Comparison of ENCODE assay signal across 8 cellular contexts in genomic region chr3:156680243-156680930, GRCh38. TPM values are rescaled to one million over a fixed set of nuclear protein-coding genes. Genes with fewer than 3 reads are reported as not detected.
A peak's percentile ranks its signal among the peaks of the same experiment; 100 is the strongest.
DNase-seq lines count a peak whose midpoint lies in the region; ATAC-seq and TF ChIP-seq lines count a peak whose summit lies in the region.

No MANE protein-coding gene starts in this region.

- H3K27me3 Mint-ChIP-seq in activated T-cell treated with anti-CD3 and anti-CD28 coated beads, Interleukin-2, amount 50 U/mL, for 72 hours (ENCODE audit: low read depth) = no peaks in the 10 kb centered on the region
- H3K27me3 Mint-ChIP-seq in stimulated activated naive B cell treated with anti-CD40 and anti-IgM and Interleukin-4, amounts not matched to agents 10 μg/mL and 1 μg/mL and 100 μg/mL, for 72 hours = no peaks in the 10 kb centered on the region

- H3K9me3 ChIP-seq in WERI-Rb-1 (ENCODE audit: severe bottlenecking) (no peaks in the 10 kb centered on the region), right cardiac atrium (ENCODE audit: control insufficient read depth, low read length) (no peaks in the 10 kb centered on the region), upper lobe of left lung (no peaks in the 10 kb centered on the region)

- peaks cover 80% of the 10 kb centered on the region for H3K4me1 Mint-ChIP-seq in activated T-cell treated with anti-CD3 and anti-CD28 coated beads, Interleukin-2, amount 50 U/mL, for 72 hours (ENCODE audit: low read depth)
- peaks cover 31 to 57% of the 10 kb centered on the region in 2 donors for H3K4me1 Mint-ChIP-seq in stimulated activated naive B cell treated with anti-CD40 and anti-IgM and Interleukin-4, amounts not matched to agents 10 μg/mL and 1 μg/mL and 100 μg/mL, for 72 hours

- H3K36me3 Mint-ChIP-seq in activated T-cell treated with anti-CD3 and anti-CD28 coated beads, Interleukin-2, amount 50 U/mL, for 72 hours (ENCODE audit: insufficient read depth in 2 of 2) = peaks cover 22 to 42% of the 10 kb centered on the region in 2 donors
- H3K36me3 Mint-ChIP-seq in stimulated activated naive B cell treated with anti-CD40 and anti-IgM and Interleukin-4, amounts not matched to agents 10 μg/mL and 1 μg/mL and 100 μg/mL, for 72 hours = peaks cover 41 to 42% of the 10 kb centered on the region in 2 donors

- H3K4me1 ChIP-seq in right cardiac atrium (ENCODE audit: control insufficient read depth, insufficient read depth, low read length) = peaks cover 10% of the 10 kb centered on the region
- peaks cover 40 to 72% (median 63%) of the 10 kb centered on the region in 4 donors for H3K4me1 ChIP-seq in upper lobe of left lung

- no peaks in the 10 kb centered on the region for H3K9me3 Mint-ChIP-seq in activated T-cell treated with anti-CD3 and anti-CD28 coated beads, Interleukin-2, amount 50 U/mL, for 72 hours
- H3K9me3 Mint-ChIP-seq in stimulated activated naive B cell treated with anti-CD40 and anti-IgM and Interleukin-4, amounts not matched to agents 10 μg/mL and 1 μg/mL and 100 μg/mL, for 72 hours = no peaks in the 10 kb centered on the region

- no peak for ATAC-seq in activated T-cell treated with anti-CD3 and anti-CD28 coated beads, Interleukin-2, amount 50 U/mL, for 72 hours (replicated peaks in 1 of 2)
- ATAC-seq in right cardiac atrium (peak in 1 of 2 donors; percentile 2), upper lobe of left lung (ENCODE audit: low FRiP score in 2 of 2) (peak; percentile 5), GM19467 (IDR thresholded peaks at IDR 0.05; ENCODE audit: unreplicated experiment) (no peak)
- no peak for ATAC-seq in stimulated activated naive B cell treated with anti-CD40 and anti-IgM and Interleukin-4, amounts not matched to agents 10 μg/mL and 1 μg/mL and 100 μg/mL, for 72 hours (replicated peaks)

- H3K36me3 ChIP-seq in WERI-Rb-1 (peaks cover 23% of the 10 kb centered on the region), upper lobe of left lung (peaks cover 0 to 28% (median 9%) of the 10 kb centered on the region in 4 donors)

- peak overlapping the region; percentile 57 for H3K27ac ChIP-seq in WERI-Rb-1
- peak overlapping the region; percentile 23 for H3K27ac ChIP-seq in right cardiac atrium (ENCODE audit: low read length)
- peak overlapping the region in 2 of 4 donors; percentile 51 to 53 for H3K27ac ChIP-seq in upper lobe of left lung

- H3K27ac Mint-ChIP-seq in activated T-cell treated with anti-CD3 and anti-CD28 coated beads, Interleukin-2, amount 50 U/mL, for 72 hours = no peak overlapping the region
- H3K27ac Mint-ChIP-seq in stimulated activated naive B cell treated with anti-CD40 and anti-IgM and Interleukin-4, amounts not matched to agents 10 μg/mL and 1 μg/mL and 100 μg/mL, for 72 hours = no peak overlapping the region

- H3K4me3 ChIP-seq in WERI-Rb-1 (ENCODE audit: low read depth, low read length) (peak overlapping the region; percentile 18; the same call in 1 of the 2 replicates), right cardiac atrium (ENCODE audit: low read length) (no peak overlapping the region), upper lobe of left lung (peak overlapping the region in 1 of 4 donors; percentile 17)

- no peak for TF ChIP-seq POLR2A in upper lobe of left lung (IDR thresholded peaks at IDR 0.05)

- H3K27me3 ChIP-seq in WERI-Rb-1 (ENCODE audit: insufficient read depth, low read depth, severe bottlenecking) (no peaks in the 10 kb centered on the region), right cardiac atrium (ENCODE audit: control insufficient read depth, insufficient read depth) (no peaks in the 10 kb centered on the region), upper lobe of left lung (no peaks in the 10 kb centered on the region)

- no peak for TF ChIP-seq EP300 in upper lobe of left lung (IDR thresholded peaks at IDR 0.05)

- 77% methylated on average over 2 of the region's 2 CpGs for WGBS in right cardiac atrium
- 70 to 79% methylated on average over 2 of the region's 2 CpGs for WGBS in upper lobe of left lung, 2 donors

- DNase-seq in activated T-cell treated with anti-CD3 and anti-CD28 coated beads, Interleukin-2, amount 50 U/mL, for 72 hours = no peak
- no peak for DNase-seq in activated T-cell treated with anti-CD3 and anti-CD28 coated beads, Interleukin-2, amount 50 U/mL, for 1 hour
- peak; percentile 31 for DNase-seq in WERI-Rb-1
- no peak for DNase-seq in right cardiac atrium
- no peak for DNase-seq in upper lobe of left lung
- no peak for DNase-seq in stimulated activated naive B cell treated with anti-CD40 and anti-IgM and Interleukin-4, amounts not matched to agents 10 μg/mL and 1 μg/mL and 100 μg/mL, for 72 hours
- DNase-seq in SKM-1 treated with dmso at 0.1 percent for 144 hours (lab: John Stamatoyannopoulos, UW; ENCODE audit: unreplicated experiment) = no peak

- intact Hi-C loops in right cardiac atrium (cut with DNase I) = loop anchor here in 3 of 4 donors (2.0 to 10.0 kb wide), 3 partner anchors 134 to 456 kb away; no protein-coding TSS in a partner anchor

- H3K4me3 Mint-ChIP-seq in activated T-cell treated with anti-CD3 and anti-CD28 coated beads, Interleukin-2, amount 50 U/mL, for 72 hours = peak overlapping the region; percentile 37 to 66
- H3K4me3 Mint-ChIP-seq in stimulated activated naive B cell treated with anti-CD40 and anti-IgM and Interleukin-4, amounts not matched to agents 10 μg/mL and 1 μg/mL and 100 μg/mL, for 72 hours = no peak overlapping the region

- no peak for TF ChIP-seq CTCF in WERI-Rb-1 (IDR thresholded peaks at IDR 0.05; ENCODE audit: low read depth, low read length)
- no peak for TF ChIP-seq CTCF in upper lobe of left lung (IDR thresholded peaks at IDR 0.05)

RNA-seq across cellular contexts. Expression of gene TIPARP, which starts 6.0 kb away (rescaled TPM):
- total RNA-seq in activated T-cell treated with anti-CD3 and anti-CD28 coated beads, Interleukin-2, amount 50 U/mL, for 72 hours = 10 to 100 TPM; 21.3 to 21.6 TPM
- total RNA-seq in right cardiac atrium (10 to 100 TPM; 32.8 to 51.3 (median 41.2) TPM), upper lobe of left lung (10 to 100 TPM; 21.5 to 84.7 (median 50.6) TPM)
- polyA plus RNA-seq in right cardiac atrium = 24.3 TPM

Comparison
In these comparisons a context has a peak if more than half of its experiments do, and no peak if none do; other contexts are left out.
1. ATAC-seq: peak in upper lobe of left lung (2 of 2); none in activated T-cell treated with anti-CD3 and anti-CD28 coated beads, Interleukin-2, amount 50 U/mL, for 72 hours (0 of 2), stimulated activated naive B cell treated with anti-CD40 and anti-IgM and Interleukin-4, amounts not matched to agents 10 μg/mL and 1 μg/mL and 100 μg/mL, for 72 hours (0 of 2) and GM19467 (single experiment).
2. H3K4me3 Mint-ChIP-seq: peak in activated T-cell treated with anti-CD3 and anti-CD28 coated beads, Interleukin-2, amount 50 U/mL, for 72 hours (2 of 2); none in stimulated activated naive B cell treated with anti-CD40 and anti-IgM and Interleukin-4, amounts not matched to agents 10 μg/mL and 1 μg/mL and 100 μg/mL, for 72 hours (0 of 2).